Comparison of ENCODE assay signal across 9 cellular contexts in genomic region chr3:64244011-64244942, GRCh38. TPM values are rescaled to one million over a fixed set of nuclear protein-coding genes. Genes with fewer than 3 reads are reported as not detected.
A peak's percentile ranks its signal among the peaks of the same experiment; 100 is the strongest.
DNase-seq lines count a peak whose midpoint lies in the region; ATAC-seq and TF ChIP-seq lines count a peak whose summit lies in the region.
"Had no signal": no experiment of that assay in that cellular context is flagged by ENCODE, and none has a peak within 500 bp of the region (broad histone marks: within the 10 kb centered on the region; RNA-seq: fewer than 3 reads in every experiment).

No MANE protein-coding gene starts in this region.

- H3K27ac ChIP-seq in A673 (ENCODE audit: low read depth, low read length, poor library complexity, severe bottlenecking), result no peak overlapping the region
- H3K27ac ChIP-seq in GM23338 (ENCODE audit: low read depth), result no peak overlapping the region
- H3K27ac ChIP-seq in esophagus muscularis mucosa (replicated peaks in 1 of 4), result peak overlapping the region; percentile 81 to 88 (median 86)

- no peaks in the 10 kb centered on the region for H3K36me3 Mint-ChIP-seq in GM23338 (ENCODE audit: low read depth)

- intact Hi-C loops in A673 (cut with micrococcal nuclease; ENCODE audit: unreplicated experiment) (no loop called here), esophagus muscularis mucosa (cut with DNase I) (no loop called here)

- TF ChIP-seq POLR2A in esophagus muscularis mucosa (IDR thresholded peaks at IDR 0.05; ENCODE audit: low read depth), result no peak

- BruUV-seq in A673 (replicated peaks; lab: Mats Ljungman, UMichigan), result no TSS peak

- no peak overlapping the region for H3K4me3 Mint-ChIP-seq in GM23338

- CTCF ChIA-PET in A673 (lab: Charles Lee), result no interaction called here

- peaks cover 9% of the 10 kb centered on the region for H3K4me1 Mint-ChIP-seq in GM23338

- H4K20me1 ChIP-seq in GM23338 (replicated peaks; ENCODE audit: insufficient read depth), result no peaks in the 10 kb centered on the region

- no peak overlapping the region for H2AFZ ChIP-seq in GM23338

- H3K4me1 ChIP-seq in A673 (ENCODE audit: insufficient read depth, low read length, poor library complexity, severe bottlenecking) (no peaks in the 10 kb centered on the region), GM23338 (ENCODE audit: insufficient read depth) (0 out of 2 replicates have a peak, but pooled peaks cover 5% of the 10 kb centered on the region), esophagus muscularis mucosa (peaks cover 9 to 100% (median 87%) of the 10 kb centered on the region in 4 donors)

- H3K9me3 ChIP-seq in A673 (ENCODE audit: low read depth, low read length, poor library complexity, severe bottlenecking), result no peaks in the 10 kb centered on the region
- H3K9me3 ChIP-seq in esophagus muscularis mucosa, result no peaks in the 10 kb centered on the region

- TF ChIP-seq CTCF in A673 (conservative IDR thresholded peaks at IDR 0.05; ENCODE audit: low read depth, low read length) (peak; percentile 43), GM23338 (conservative IDR thresholded peaks at IDR 0.05; ENCODE audit: low read depth in 2 of 2) (peak; percentile 42 to 65), esophagus muscularis mucosa (IDR thresholded peaks at IDR 0.05) (peak in 1 of 3 experiments; percentile 42)

- H3F3A ChIP-seq in GM23338 (replicated peaks; ENCODE audit: low read depth), result no peaks in the 10 kb centered on the region

- H3K9me2 ChIP-seq in GM23338 (ENCODE audit: insufficient read depth), result no peaks in the 10 kb centered on the region

- H3K4me3 ChIP-seq in A673 (ENCODE audit: low read depth, low read length, poor library complexity, severe bottlenecking) (no peak overlapping the region), GM23338 (no peak overlapping the region), esophagus muscularis mucosa (no peak overlapping the region)

- no peak overlapping the region for H3K4me2 ChIP-seq in GM23338

- TF ChIP-seq EP300 in esophagus muscularis mucosa (IDR thresholded peaks at IDR 0.05), result no peak

- peak; percentile 12 for DNase-seq in A673 (ENCODE audit: low spot score)
- peak; percentile 75 for DNase-seq in GM23338 (ENCODE audit: low spot score)
- peak; percentile 0 for DNase-seq in NCI-H526 treated with DMSO at 0.1 percent for 48 hours (lab: John Stamatoyannopoulos, UW)
- DNase-seq in esophagus muscularis mucosa (ENCODE audit: extremely low spot score), result no peak
- no peak for DNase-seq in cortex of kidney (lab: John Stamatoyannopoulos, UW)
- DNase-seq in activated gamma-delta T cell treated with Interleukin-2 at 50 U/mL for 16 hours, result no peak
- DNase-seq in NCI-H1417 (lab: John Stamatoyannopoulos, UW), result no peak
- DNase-seq: DMS79 treated with DMSO at 0.1 percent for 48 hours had no signal

- H3K79me2 ChIP-seq in GM23338 (replicated peaks; ENCODE audit: insufficient read depth), result no peaks in the 10 kb centered on the region

- no peak overlapping the region for H3K27ac Mint-ChIP-seq in GM23338

- POLR2A ChIA-PET in A673 (lab: Charles Lee; ENCODE audit: low non-redundant PET), result interaction anchor here (0.7 kb wide), 1 partner anchor 60 kb away, joined by 3 read pairs; no protein-coding TSS in a partner anchor

- H3K27me3 Mint-ChIP-seq in GM23338 (ENCODE audit: insufficient read depth, low read depth, poor library complexity), result no peaks in the 10 kb centered on the region

- H3K9me3 Mint-ChIP-seq in GM23338, result no peaks in the 10 kb centered on the region

- H3K36me3 ChIP-seq in A673 (ENCODE audit: insufficient read depth, low read length, poor library complexity, severe bottlenecking) (no peaks in the 10 kb centered on the region), GM23338 (ENCODE audit: insufficient read depth) (no peaks in the 10 kb centered on the region), esophagus muscularis mucosa (no peaks in the 10 kb centered on the region)

- WGBS in esophagus muscularis mucosa, result 61% methylated on average over 9 of the region's 9 CpGs

- H3K27me3 ChIP-seq in A673 (replicated peaks; ENCODE audit: insufficient read depth, low read depth, low read length, poor library complexity), result peaks cover 11% of the 10 kb centered on the region
- H3K27me3 ChIP-seq in GM23338 (ENCODE audit: insufficient read depth), result no peaks in the 10 kb centered on the region
- no peaks in the 10 kb centered on the region for H3K27me3 ChIP-seq in esophagus muscularis mucosa

- ATAC-seq in GM23338 (peak; percentile 79), GM18498 (IDR thresholded peaks at IDR 0.05; ENCODE audit: unreplicated experiment) (no peak)

TF ChIP-seq in GM23338, 12 proteins besides CTCF, POLR2A, EP300 and RAD21 (continues in another document):
- TF ChIP-seq POLR2AphosphoS5 (IDR thresholded peaks at IDR 0.05; ENCODE audit: low read depth), result no peak
- TF ChIP-seq STAT1 (IDR thresholded peaks at IDR 0.05; ENCODE audit: unreplicated experiment), result no peak
- TF ChIP-seq JUNB (IDR thresholded peaks at IDR 0.05; ENCODE audit: unreplicated experiment), result no peak
- TF ChIP-seq CREB1 (CRISPR knock-in tag; IDR thresholded peaks at IDR 0.05; ENCODE audit: low read depth), result no peak
- no peak for TF ChIP-seq EZH2 (IDR thresholded peaks at IDR 0.05; ENCODE audit: low read depth, unreplicated experiment)
- no peak for TF ChIP-seq ETS1 (IDR thresholded peaks at IDR 0.05)
- no peak for TF ChIP-seq EZH2phosphoT487 (IDR thresholded peaks at IDR 0.05; ENCODE audit: unreplicated experiment)
- TF ChIP-seq NANOG (IDR thresholded peaks at IDR 0.05; ENCODE audit: borderline replicate concordance), result no peak
- TF ChIP-seq ZNF114 (CRISPR knock-in tag; IDR thresholded peaks at IDR 0.05), result no peak
- TF ChIP-seq ZNF331 (CRISPR knock-in tag; IDR thresholded peaks at IDR 0.05; ENCODE audit: low read depth), result no peak
- no peak for TF ChIP-seq REST (IDR thresholded peaks at IDR 0.05; ENCODE audit: unreplicated experiment)

RNA-seq across cellular contexts. Expression of gene PRICKLE2, which starts 19.0 kb away (rescaled TPM):
- total RNA-seq in A673 (2021) (0.04 TPM in 1 of 2 replicates, not detected in the other), esophagus muscularis mucosa (10 to 100 TPM; 71.8 to 99.9 (median 84.4) TPM)
- total RNA-seq in GM23338 (2014; rRNA removed; shearing (Covaris generic)), result 12.0 and 12.5 TPM in 2 replicates
- 0.80 and 1.1 TPM in 2 replicates for polyA plus RNA-seq in GM23338 (2016; fragmentation: Nextera tagmentation; extraction: Ambion mirVana)

Comparison
In these comparisons a context has a peak if more than half of its experiments do, and no peak if none do; other contexts are left out.
1. DNase-seq: peak in A673 (single experiment), GM23338 (single experiment) and NCI-H526 treated with DMSO at 0.1 percent for 48 hours (single experiment); none in esophagus muscularis mucosa (single experiment), cortex of kidney (single experiment), activated gamma-delta T cell treated with Interleukin-2 at 50 U/mL for 16 hours (single experiment) and NCI-H1417 (0 of 3).
2. H3K27ac ChIP-seq: peak in esophagus muscularis mucosa (4 of 4); none in A673 (single experiment) and GM23338 (single experiment).
3. RNA of gene PRICKLE2, which starts 19.0 kb away (total RNA-seq): 71.8 to 99.9 TPM in esophagus muscularis mucosa and 12.0 to 12.5 TPM in GM23338; 0.04 TPM in A673; every median in the first group is over 10 times any median in the second.